18 cellular contexts compared by ENCODE assay signal in the genomic region with DNA sequence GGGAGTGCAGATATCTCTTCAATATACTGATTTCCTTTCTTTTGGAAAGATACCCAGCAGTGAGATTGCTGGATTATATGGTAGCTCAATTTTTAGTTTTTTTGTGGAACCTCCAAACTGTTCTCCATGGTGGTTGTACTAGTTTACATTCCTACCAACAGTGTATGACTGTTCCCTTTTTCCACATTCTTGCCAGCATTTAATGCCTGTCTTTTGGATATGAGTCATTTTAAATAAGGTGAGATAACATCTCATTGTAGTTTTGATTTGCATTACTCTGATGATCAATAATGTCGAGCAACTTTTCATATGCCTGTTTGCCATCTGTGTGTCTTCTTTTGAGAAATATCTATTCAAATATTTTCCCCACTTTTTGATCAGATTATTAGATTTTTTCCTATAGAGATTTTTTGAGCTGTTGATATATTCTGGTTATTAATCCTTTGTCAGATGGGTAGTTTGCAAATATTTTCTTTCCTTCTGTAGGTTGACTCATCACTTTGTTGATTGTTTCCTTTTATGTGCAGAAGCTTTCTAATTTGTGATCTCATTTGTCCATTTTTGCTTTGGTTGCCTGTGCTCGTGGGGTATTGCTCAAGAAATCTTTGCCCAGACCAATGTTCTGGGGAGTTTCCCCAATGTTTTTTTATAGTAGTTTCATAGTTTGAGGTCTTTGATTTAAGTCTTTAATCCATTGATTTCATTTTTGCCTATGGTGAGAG.
DNase-seq lines count a peak whose midpoint lies in the region; ATAC-seq and TF ChIP-seq lines count a peak whose summit lies in the region.
"Had no signal": no experiment of that assay in that cellular context is flagged by ENCODE, and none has a peak within 500 bp of the region (broad histone marks: within the 10 kb centered on the region; RNA-seq: fewer than 3 reads in every experiment).

No MANE protein-coding gene starts in this region.

- POLR2A ChIA-PET in MCF 10A (lab: Yijun Ruan, JAX) (no interaction called here), PC-3 (lab: Charles Lee; ENCODE audit: unreplicated experiment) (no interaction called here)

- no peaks in the 10 kb centered on the region for H3K4me1 ChIP-seq in mammary epithelial cell (ENCODE audit: insufficient read depth, low read length)
- H3K4me1 ChIP-seq in PC-3 (ENCODE audit: insufficient read depth, low read length): peaks cover 3% of the 10 kb centered on the region; the same call in 1 of the 2 replicates
- H3K4me1 ChIP-seq: BLaER1 treated with 17β-estradiol and CSF1 and Interleukin-3, amounts not matched to agents 10 nM and 100 nM had no signal

- no peak for TF ChIP-seq CTCF in mammary epithelial cell (conservative IDR thresholded peaks at IDR 0.05 in 1 of 2, IDR thresholded peaks at IDR 0.05 in 1 of 2; ENCODE audit: extremely low read depth in 1 of 2, insufficient read depth in 1 of 2, low read depth in 1 of 2, low read length in 2 of 2)
- TF ChIP-seq CTCF in MCF 10A (IDR thresholded peaks at IDR 0.05; ENCODE audit: unreplicated experiment): no peak
- TF ChIP-seq CTCF in PC-3 (conservative IDR thresholded peaks at IDR 0.05; ENCODE audit: low read depth, low read length): no peak
- no peak for TF ChIP-seq CTCF in epithelial cell of esophagus (IDR thresholded peaks at IDR 0.05; ENCODE audit: insufficient read depth, low read depth, low read length, missing control alignments)

- H3K27me3 ChIP-seq in mammary epithelial cell (ENCODE audit: insufficient read depth, low read length): peaks cover 2% of the 10 kb centered on the region
- no peaks in the 10 kb centered on the region for H3K27me3 ChIP-seq in PC-3 (ENCODE audit: low read length)
- H3K27me3 ChIP-seq: BLaER1 treated with 17β-estradiol and CSF1 and Interleukin-3, amounts not matched to agents 10 nM and 100 nM had no signal

- intact Hi-C loops in mammary epithelial cell (cut with micrococcal nuclease) (no loop called here), MCF 10A (cut with micrococcal nuclease) (no loop called here), PC-3 (cut with micrococcal nuclease) (no loop called here)

- H3K9ac ChIP-seq in mammary epithelial cell (ENCODE audit: insufficient read depth, low read length) (no peak overlapping the region), PC-3 (ENCODE audit: low read length) (no peak overlapping the region)
- H3K9ac ChIP-seq: BLaER1 treated with 17β-estradiol and CSF1 and Interleukin-3, amounts not matched to agents 10 nM and 100 nM had no signal

- WGBS in mammary epithelial cell (ENCODE audit: low coverage, missing lambda C conversion rate): 38% methylated on average over 2 of the region's 2 CpGs

- H3K36me3 Mint-ChIP-seq in MCF 10A (ENCODE audit: insufficient read depth, unreplicated experiment): no peaks in the 10 kb centered on the region
- H3K36me3 Mint-ChIP-seq: CD8-positive, alpha-beta T cell had no signal

- CTCF ChIA-PET in mammary epithelial cell (lab: Charles Lee; ENCODE audit: low non-redundant PET) (no interaction called here), MCF 10A (lab: Yijun Ruan, JAX) (no interaction called here), PC-3 (lab: Charles Lee) (interaction anchor here (0.7 kb wide), 1 partner anchor 1141 kb away, joined by 4 read pairs; no protein-coding TSS in a partner anchor)

- H2AFZ ChIP-seq in mammary epithelial cell (ENCODE audit: low read depth, low read length) (no peak overlapping the region), PC-3 (ENCODE audit: low read length) (no peak overlapping the region)
- H2AFZ ChIP-seq: GM23338 had no signal

- DNase-seq in mammary epithelial cell (peak; percentile 60), MCF 10A (ENCODE audit: unreplicated experiment) (no peak), PC-3 (peak; percentile 71), epithelial cell of esophagus (ENCODE audit: low read depth) (peak; percentile 16), retina (no peak), cerebellar cortex (ENCODE audit: low spot score) (no peak), NCI-H510A (lab: John Stamatoyannopoulos, UW) (no peak)
- DNase-seq: 8988T; Calu3; CD8-positive, alpha-beta T cell; GF-D8; HCEC 1CT; IMR-90 had no signal

- peaks cover 8% of the 10 kb centered on the region for H3F3A ChIP-seq in PC-3 (ENCODE audit: low read length, unreplicated experiment)

- H3K9me3 ChIP-seq in mammary epithelial cell (replicated peaks; ENCODE audit: insufficient read depth, low read length): peaks cover 5% of the 10 kb centered on the region
- no peaks in the 10 kb centered on the region for H3K9me3 ChIP-seq in PC-3 (ENCODE audit: low read length)

- peak; percentile 79 for ATAC-seq in PC-3
- ATAC-seq in HG02852 (IDR thresholded peaks at IDR 0.05; ENCODE audit: unreplicated experiment): no peak
- ATAC-seq: CD8-positive, alpha-beta T cell; GM23338 had no signal

- dilution Hi-C loops in mammary epithelial cell (cut with HindIII; ENCODE audit: low sequenced_read_pairs): no loop called here

- no peaks in the 10 kb centered on the region for H3K4me1 Mint-ChIP-seq in MCF 10A (ENCODE audit: insufficient read depth, unreplicated experiment)
- H3K4me1 Mint-ChIP-seq: B cell had no signal

- H3K9me2 ChIP-seq in PC-3 (replicated peaks; ENCODE audit: low read length): no peaks in the 10 kb centered on the region

- in situ Hi-C loops in mammary epithelial cell (cut with MboI; ENCODE audit: low sequenced_read_pairs in 2 of 2): no loop called here

- no peaks in the 10 kb centered on the region for H3K36me3 ChIP-seq in mammary epithelial cell (ENCODE audit: insufficient read depth, low read length)
- no peaks in the 10 kb centered on the region for H3K36me3 ChIP-seq in PC-3 (ENCODE audit: low read depth, low read length)
- H3K36me3 ChIP-seq: BLaER1 treated with 17β-estradiol and CSF1 and Interleukin-3, amounts not matched to agents 10 nM and 100 nM had no signal

- BruUV-seq in mammary epithelial cell (replicated peaks; lab: Mats Ljungman, UMichigan) (no TSS peak), MCF 10A (replicated peaks; lab: Mats Ljungman, UMichigan) (no TSS peak), PC-3 (replicated peaks; lab: Mats Ljungman, UMichigan) (no TSS peak)

- no peak overlapping the region for H3K27ac Mint-ChIP-seq in MCF 10A (ENCODE audit: low read depth, unreplicated experiment)
- H3K27ac Mint-ChIP-seq: B cell; CD8-positive, alpha-beta T cell; GM23338 had no signal

- no peak overlapping the region for H3K4me3 Mint-ChIP-seq in MCF 10A (ENCODE audit: unreplicated experiment)
- H3K4me3 Mint-ChIP-seq: B cell; CD8-positive, alpha-beta T cell; GM23338 had no signal

- H3K4me2 ChIP-seq in mammary epithelial cell (ENCODE audit: insufficient read depth, low read depth, low read length): no peak overlapping the region
- no peak overlapping the region for H3K4me2 ChIP-seq in PC-3 (ENCODE audit: low read length)
- H3K4me2 ChIP-seq: BLaER1 treated with 17β-estradiol and CSF1 and Interleukin-3, amounts not matched to agents 10 nM and 100 nM; GM23338 had no signal

- H4K20me1 ChIP-seq in mammary epithelial cell (ENCODE audit: insufficient read depth, low read length): no peaks in the 10 kb centered on the region
- no peaks in the 10 kb centered on the region for H4K20me1 ChIP-seq in PC-3 (ENCODE audit: low read length)
- H4K20me1 ChIP-seq: BLaER1 treated with 17β-estradiol and CSF1 and Interleukin-3, amounts not matched to agents 10 nM and 100 nM had no signal

- H3K27ac ChIP-seq in mammary epithelial cell (ENCODE audit: insufficient read depth, low read depth, low read length): no peak overlapping the region
- peak overlapping the region; percentile 63 for H3K27ac ChIP-seq in PC-3 (ENCODE audit: low read length)
- H3K27ac ChIP-seq: BLaER1 treated with 17β-estradiol and CSF1 and Interleukin-3, amounts not matched to agents 10 nM and 100 nM; HL-60 had no signal

- H3K79me2 ChIP-seq in mammary epithelial cell (ENCODE audit: insufficient read depth, low read length) (no peaks in the 10 kb centered on the region), PC-3 (ENCODE audit: low read length) (no peaks in the 10 kb centered on the region)

- H3K4me3 ChIP-seq in mammary epithelial cell (replicated peaks in 1 of 3; ENCODE audit: insufficient read depth in 1 of 3, low read depth in 2 of 3, low read length in 3 of 3) (no peak overlapping the region), PC-3 (ENCODE audit: low read length) (no peak overlapping the region), epithelial cell of esophagus (ENCODE audit: low read length) (no peak overlapping the region)
- H3K4me3 ChIP-seq: BLaER1 treated with 17β-estradiol and CSF1 and Interleukin-3, amounts not matched to agents 10 nM and 100 nM; GM23338 had no signal

- peaks cover 16% of the 10 kb centered on the region for H3K9me3 Mint-ChIP-seq in MCF 10A (ENCODE audit: unreplicated experiment)

- no peaks in the 10 kb centered on the region for H3K27me3 Mint-ChIP-seq in MCF 10A (ENCODE audit: insufficient read depth, unreplicated experiment)
- H3K27me3 Mint-ChIP-seq: B cell had no signal

Comparison
In these comparisons a context has a peak if more than half of its experiments do, and no peak if none do; other contexts are left out.
1. DNase-seq: peak in mammary epithelial cell (single experiment), PC-3 (single experiment) and epithelial cell of esophagus (single experiment); none in MCF 10A (single experiment), retina (single experiment), cerebellar cortex (single experiment) and NCI-H510A (single experiment).